16 cellular contexts compared by ENCODE assay signal in genomic region chr21:44376606-44377005, GRCh38. TPM values are rescaled to one million over a fixed set of nuclear protein-coding genes. Genes with fewer than 3 reads are reported as not detected.
"Had no signal": no experiment of that assay in that cellular context is flagged by ENCODE, and none has a peak within 500 bp of the region (broad histone marks: within the 10 kb centered on the region; RNA-seq: fewer than 3 reads in every experiment).

No MANE protein-coding gene starts in this region.

- H3K4me1 ChIP-seq: pancreas had no signal

- H3K4me3 Mint-ChIP-seq: activated CD4-positive, alpha-beta memory T cell treated with anti-CD3 and anti-CD28 coated beads for 36 hours; activated CD8-positive, alpha-beta memory T cell treated with anti-CD3 and anti-CD28 coated beads, Interleukin-2, amount 10 ng/mL, durations not matched to agents 7 days and 5 days; activated naive CD4-positive, alpha-beta T cell treated with anti-CD3 and anti-CD28 coated beads, Interleukin-2, amount 10 ng/mL, durations not matched to agents 7 days and 5 days; mesothelial cell of epicardium; stimulated activated naive B cell treated with anti-CD40 and anti-IgM and Interleukin-4, amounts not matched to agents 10 μg/mL and 1 μg/mL and 100 μg/mL, for 72 hours; WTC11 had no signal

- H3K4me3 ChIP-seq: cardiac muscle cell, dorsolateral prefrontal cortex, lower lobe of right lung, pancreas had no signal

- H3K27me3 Mint-ChIP-seq: activated CD4-positive, alpha-beta memory T cell treated with anti-CD3 and anti-CD28 coated beads for 36 hours; stimulated activated naive B cell treated with anti-CD40 and anti-IgM and Interleukin-4, amounts not matched to agents 10 μg/mL and 1 μg/mL and 100 μg/mL, for 72 hours had no signal

- H3K36me3 Mint-ChIP-seq: activated CD4-positive, alpha-beta memory T cell treated with anti-CD3 and anti-CD28 coated beads for 36 hours; mesothelial cell of epicardium had no signal

- H3K36me3 ChIP-seq: cardiac muscle cell, lower lobe of right lung, pancreas had no signal

- ATAC-seq: activated CD8-positive, alpha-beta memory T cell treated with anti-CD3 and anti-CD28 coated beads, Interleukin-2, amount 10 ng/mL, durations not matched to agents 7 days and 5 days; pancreas had no signal

- H3K9me3 Mint-ChIP-seq: activated CD4-positive, alpha-beta memory T cell treated with anti-CD3 and anti-CD28 coated beads for 36 hours had no signal

- H3K4me1 Mint-ChIP-seq: mesothelial cell of epicardium had no signal

- H3K27ac Mint-ChIP-seq: activated CD4-positive, alpha-beta memory T cell treated with anti-CD3 and anti-CD28 coated beads for 36 hours; activated CD8-positive, alpha-beta memory T cell treated with anti-CD3 and anti-CD28 coated beads, Interleukin-2, amount 10 ng/mL, durations not matched to agents 7 days and 5 days; activated naive CD4-positive, alpha-beta T cell treated with anti-CD3 and anti-CD28 coated beads, Interleukin-2, amount 10 ng/mL, durations not matched to agents 7 days and 5 days; mesothelial cell of epicardium; WTC11 had no signal

- H3K27me3 ChIP-seq: spleen had no signal

- H3K9me3 ChIP-seq: lower lobe of right lung, pancreas, spleen had no signal

- H3K27ac ChIP-seq: cardiac muscle cell, dorsolateral prefrontal cortex, epithelial cell of prostate, lower lobe of right lung, pancreas had no signal

- DNase-seq: activated CD4-positive, alpha-beta memory T cell treated with anti-CD3 and anti-CD28 coated beads for 36 hours; activated CD4-positive, alpha-beta T cell treated with anti-CD3 and anti-CD28 coated beads for 4 hours; activated CD8-positive, alpha-beta memory T cell treated with anti-CD3 and anti-CD28 coated beads, Interleukin-2, amount 10 ng/mL, durations not matched to agents 7 days and 5 days; activated naive CD4-positive, alpha-beta T cell treated with anti-CD3 and anti-CD28 coated beads, Interleukin-2, amount 10 ng/mL, durations not matched to agents 7 days and 5 days; foreskin fibroblast; hippocampal formation; lower lobe of right lung; pancreas; spleen; stimulated activated naive B cell treated with anti-CD40 and anti-IgM and Interleukin-4, amounts not matched to agents 10 μg/mL and 1 μg/mL and 100 μg/mL, for 72 hours; SW 1271 had no signal

RNA-seq across cellular contexts. Expression of gene TRPM2, which starts 23.2 kb away (rescaled TPM):
- total RNA-seq: cardiac muscle cell had no signal
- polyA plus RNA-seq: cardiac muscle cell had no signal
